1 cellular context compared by ENCODE assay signal in genomic region chr12:45260481-45260824, GRCh38.
TF ChIP-seq lines count a peak whose summit lies in the region.

No MANE protein-coding gene starts in this region.

TF ChIP-seq in HepG2, 621 proteins besides CTCF, POLR2A, EP300 and RAD21:
- TF ChIP-seq EZH2 (conservative IDR thresholded peaks at IDR 0.05; ENCODE audit: low read depth, low read length): no peak
- TF ChIP-seq ZNF362 (CRISPR knock-in tag; IDR thresholded peaks at IDR 0.05; ENCODE audit: borderline replicate concordance): 0 out of 2 replicates have a peak, but pooled peaks have one; percentile 13
- no peak for TF ChIP-seq ZFP36L2 (CRISPR knock-in tag; IDR thresholded peaks at IDR 0.05)
- no peak for TF ChIP-seq CREB1 (IDR thresholded peaks at IDR 0.05)
- TF ChIP-seq CREB1 (CRISPR knock-in tag; IDR thresholded peaks at IDR 0.05): peak; percentile 70; the same call in 1 of the 2 replicates
- no peak for TF ChIP-seq POGK (CRISPR knock-in tag; conservative IDR thresholded peaks at IDR 0.05)
- peak; percentile 4; the same call in 1 of the 2 replicates for TF ChIP-seq TARDBP (CRISPR knock-in tag; IDR thresholded peaks at IDR 0.05)
- TF ChIP-seq NFAT5 (CRISPR knock-in tag; IDR thresholded peaks at IDR 0.05): no peak
- TF ChIP-seq, protein P1, sequence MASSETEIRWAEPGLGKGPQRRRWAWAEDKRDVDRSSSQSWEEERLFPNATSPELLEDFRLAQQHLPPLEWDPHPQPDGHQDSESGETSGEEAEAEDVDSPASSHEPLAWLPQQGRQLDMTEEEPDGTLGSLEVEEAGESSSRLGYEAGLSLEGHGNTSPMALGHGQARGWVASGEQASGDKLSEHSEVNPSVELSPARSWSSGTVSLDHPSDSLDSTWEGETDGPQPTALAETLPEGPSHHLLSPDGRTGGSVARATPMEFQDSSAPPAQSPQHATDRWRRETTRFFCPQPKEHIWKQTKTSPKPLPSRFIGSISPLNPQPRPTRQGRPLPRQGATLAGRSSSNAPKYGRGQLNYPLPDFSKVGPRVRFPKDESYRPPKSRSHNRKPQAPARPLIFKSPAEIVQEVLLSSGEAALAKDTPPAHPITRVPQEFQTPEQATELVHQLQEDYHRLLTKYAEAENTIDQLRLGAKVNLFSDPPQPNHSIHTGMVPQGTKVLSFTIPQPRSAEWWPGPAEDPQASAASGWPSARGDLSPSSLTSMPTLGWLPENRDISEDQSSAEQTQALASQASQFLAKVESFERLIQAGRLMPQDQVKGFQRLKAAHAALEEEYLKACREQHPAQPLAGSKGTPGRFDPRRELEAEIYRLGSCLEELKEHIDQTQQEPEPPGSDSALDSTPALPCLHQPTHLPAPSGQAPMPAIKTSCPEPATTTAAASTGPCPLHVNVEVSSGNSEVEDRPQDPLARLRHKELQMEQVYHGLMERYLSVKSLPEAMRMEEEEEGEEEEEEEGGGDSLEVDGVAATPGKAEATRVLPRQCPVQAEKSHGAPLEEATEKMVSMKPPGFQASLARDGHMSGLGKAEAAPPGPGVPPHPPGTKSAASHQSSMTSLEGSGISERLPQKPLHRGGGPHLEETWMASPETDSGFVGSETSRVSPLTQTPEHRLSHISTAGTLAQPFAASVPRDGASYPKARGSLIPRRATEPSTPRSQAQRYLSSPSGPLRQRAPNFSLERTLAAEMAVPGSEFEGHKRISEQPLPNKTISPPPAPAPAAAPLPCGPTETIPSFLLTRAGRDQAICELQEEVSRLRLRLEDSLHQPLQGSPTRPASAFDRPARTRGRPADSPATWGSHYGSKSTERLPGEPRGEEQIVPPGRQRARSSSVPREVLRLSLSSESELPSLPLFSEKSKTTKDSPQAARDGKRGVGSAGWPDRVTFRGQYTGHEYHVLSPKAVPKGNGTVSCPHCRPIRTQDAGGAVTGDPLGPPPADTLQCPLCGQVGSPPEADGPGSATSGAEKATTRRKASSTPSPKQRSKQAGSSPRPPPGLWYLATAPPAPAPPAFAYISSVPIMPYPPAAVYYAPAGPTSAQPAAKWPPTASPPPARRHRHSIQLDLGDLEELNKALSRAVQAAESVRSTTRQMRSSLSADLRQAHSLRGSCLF (CRISPR knock-in tag; IDR thresholded peaks at IDR 0.05; ENCODE audit: borderline replicate concordance): no peak
- TF ChIP-seq, protein P2, sequence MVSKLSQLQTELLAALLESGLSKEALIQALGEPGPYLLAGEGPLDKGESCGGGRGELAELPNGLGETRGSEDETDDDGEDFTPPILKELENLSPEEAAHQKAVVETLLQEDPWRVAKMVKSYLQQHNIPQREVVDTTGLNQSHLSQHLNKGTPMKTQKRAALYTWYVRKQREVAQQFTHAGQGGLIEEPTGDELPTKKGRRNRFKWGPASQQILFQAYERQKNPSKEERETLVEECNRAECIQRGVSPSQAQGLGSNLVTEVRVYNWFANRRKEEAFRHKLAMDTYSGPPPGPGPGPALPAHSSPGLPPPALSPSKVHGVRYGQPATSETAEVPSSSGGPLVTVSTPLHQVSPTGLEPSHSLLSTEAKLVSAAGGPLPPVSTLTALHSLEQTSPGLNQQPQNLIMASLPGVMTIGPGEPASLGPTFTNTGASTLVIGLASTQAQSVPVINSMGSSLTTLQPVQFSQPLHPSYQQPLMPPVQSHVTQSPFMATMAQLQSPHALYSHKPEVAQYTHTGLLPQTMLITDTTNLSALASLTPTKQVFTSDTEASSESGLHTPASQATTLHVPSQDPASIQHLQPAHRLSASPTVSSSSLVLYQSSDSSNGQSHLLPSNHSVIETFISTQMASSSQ (IDR thresholded peaks at IDR 0.05; ENCODE audit: low read depth): 0 out of 2 replicates have a peak, but pooled peaks have one; percentile 21
- TF ChIP-seq, protein P2 (CRISPR knock-in tag; IDR thresholded peaks at IDR 0.05; ENCODE audit: borderline replicate concordance): 0 out of 2 replicates have a peak, but pooled peaks have one; percentile 7
- TF ChIP-seq HOXA5 (CRISPR knock-in tag; IDR thresholded peaks at IDR 0.05): no peak
- no peak for TF ChIP-seq CCAR2 (optimal IDR thresholded peaks at IDR 0.05; ENCODE audit: low read depth, low read length)
- 0 out of 4 replicates have a peak, but pooled peaks of 1 of the 2 experiments have one; percentile 0 for TF ChIP-seq HMGXB4 (CRISPR knock-in tag; IDR thresholded peaks at IDR 0.05; ENCODE audit: borderline replicate concordance in 1 of 2, low read depth in 1 of 2)
- TF ChIP-seq YEATS2 (CRISPR knock-in tag; IDR thresholded peaks at IDR 0.05; ENCODE audit: borderline replicate concordance): 0 out of 2 replicates have a peak, but pooled peaks have one; percentile 6
- peak; percentile 1 for TF ChIP-seq ASH2L (IDR thresholded peaks at IDR 0.05; ENCODE audit: insufficient read length, low read depth, low read length)
- peak; percentile 6; the same call in 1 of the 2 replicates for TF ChIP-seq TBX2 (CRISPR knock-in tag; IDR thresholded peaks at IDR 0.05; ENCODE audit: borderline replicate concordance)
- no peak for TF ChIP-seq ZNF781 (CRISPR knock-in tag; IDR thresholded peaks at IDR 0.05; ENCODE audit: borderline replicate concordance, not compliant biosample characterization)
- no peak for TF ChIP-seq KLF15 (CRISPR knock-in tag; IDR thresholded peaks at IDR 0.05; ENCODE audit: borderline replicate concordance)
- no peak for TF ChIP-seq ZNF597 (CRISPR knock-in tag; IDR thresholded peaks at IDR 0.05)
- 0 out of 2 replicates have a peak, but pooled peaks have one; percentile 1 for TF ChIP-seq FOXC1 (CRISPR knock-in tag; IDR thresholded peaks at IDR 0.05; ENCODE audit: borderline replicate concordance)
- 0 out of 2 replicates have a peak, but pooled peaks have one; percentile 34 for TF ChIP-seq HNRNPL (IDR thresholded peaks at IDR 0.05; ENCODE audit: low read depth, low read length)
- 0 out of 2 replicates have a peak, but pooled peaks have one; percentile 0 for TF ChIP-seq ATF7 (IDR thresholded peaks at IDR 0.05)
- no peak for TF ChIP-seq ATF7 (CRISPR knock-in tag; IDR thresholded peaks at IDR 0.05)
- no peak for TF ChIP-seq ISL2 (CRISPR knock-in tag; IDR thresholded peaks at IDR 0.05)
- TF ChIP-seq IRF2 (CRISPR knock-in tag; IDR thresholded peaks at IDR 0.05): no peak
- 0 out of 2 replicates have a peak, but pooled peaks have one; percentile 78 for TF ChIP-seq ARID3A (IDR thresholded peaks at IDR 0.05; ENCODE audit: low read depth, low read length)
- TF ChIP-seq TFDP1 (CRISPR knock-in tag; IDR thresholded peaks at IDR 0.05; ENCODE audit: borderline replicate concordance): 0 out of 2 replicates have a peak, but pooled peaks have one; percentile 15
TF ChIP-seq in HepG2: peak in this region for 13.
